In genomic region chr14:24382103-24382377, GRCh38 we compare ENCODE assay signal across 15 cellular contexts. TPM values are rescaled to one million over a fixed set of nuclear protein-coding genes. Genes with fewer than 3 reads are reported as not detected.
DNase-seq lines count a peak whose midpoint lies in the region; ATAC-seq and TF ChIP-seq lines count a peak whose summit lies in the region.
"Had no signal": no experiment of that assay in that cellular context is flagged by ENCODE, and none has a peak within 500 bp of the region (broad histone marks: within the 10 kb centered on the region; RNA-seq: fewer than 3 reads in every experiment).

No MANE protein-coding gene starts in this region.

- H3K36me3 ChIP-seq in right atrium auricular region (no peaks in the 10 kb centered on the region), hepatocyte (replicated peaks; ENCODE audit: insufficient read depth, low read depth) (no peaks in the 10 kb centered on the region)

- DNase-seq in left ventricle myocardium superior, result no peak
- no peak for DNase-seq in right atrium auricular region (ENCODE audit: low spot score)
- no peak for DNase-seq in hepatocyte (ENCODE audit: low spot score)
- DNase-seq in sciatic nerve (ENCODE audit: low spot score), result no peak
- DNase-seq in T-helper 1 cell, result no peak
- DNase-seq: CD4-positive, alpha-beta memory T cell; DMS79; H7 had no signal

- TF ChIP-seq CTCF in right atrium auricular region (IDR thresholded peaks at IDR 0.05), result no peak
- no peak for TF ChIP-seq CTCF in hepatocyte (IDR thresholded peaks at IDR 0.05; ENCODE audit: poor library complexity)

- no peaks in the 10 kb centered on the region for H3K9me3 ChIP-seq in right atrium auricular region
- no peaks in the 10 kb centered on the region for H3K9me3 ChIP-seq in hepatocyte (ENCODE audit: low read depth)

- ATAC-seq in left ventricle myocardium superior, result peak; percentile 32
- peak; percentile 20 for ATAC-seq in sciatic nerve
- ATAC-seq in HG03045 (IDR thresholded peaks at IDR 0.05; ENCODE audit: unreplicated experiment), result no peak
- ATAC-seq in HG02623 (IDR thresholded peaks at IDR 0.05; ENCODE audit: unreplicated experiment), result no peak
- ATAC-seq: GM23338 had no signal

- no peaks in the 10 kb centered on the region for H3K9me2 ChIP-seq in hepatocyte (replicated peaks; ENCODE audit: insufficient read depth)

- no peak overlapping the region for H3K4me2 ChIP-seq in hepatocyte
- H3K4me2 ChIP-seq: GM23338 had no signal

- H3K27me3 ChIP-seq in right atrium auricular region (no peaks in the 10 kb centered on the region), hepatocyte (no peaks in the 10 kb centered on the region)

- no peak overlapping the region for H2AFZ ChIP-seq in hepatocyte
- H2AFZ ChIP-seq: GM23338 had no signal

- H3K4me3 ChIP-seq in right atrium auricular region, result no peak overlapping the region
- no peak overlapping the region for H3K4me3 ChIP-seq in hepatocyte
- H3K4me3 ChIP-seq: GM12878, GM23338 had no signal

- intact Hi-C loops in left ventricle myocardium superior (cut with micrococcal nuclease), result no loop called here
- intact Hi-C loops in sciatic nerve (cut with DNase I), result no loop called here

- H4K20me1 ChIP-seq in hepatocyte (ENCODE audit: insufficient read depth, poor library complexity, severe bottlenecking), result no peaks in the 10 kb centered on the region

- H3K4me1 ChIP-seq in right atrium auricular region (no peaks in the 10 kb centered on the region), hepatocyte (ENCODE audit: insufficient read depth) (peaks cover 17% of the 10 kb centered on the region)

- no peaks in the 10 kb centered on the region for H3K79me2 ChIP-seq in hepatocyte

- 53% methylated on average over 2 of the region's 2 CpGs for WGBS in hepatocyte (ENCODE audit: low lambda C conversion rate, missing lambda C conversion rate)

- H3K27ac ChIP-seq in right atrium auricular region (no peak overlapping the region), hepatocyte (peak overlapping the region; percentile 30)
- H3K27ac ChIP-seq: C4-2B had no signal

RNA-seq across cellular contexts. Expression of gene NFATC4, which starts 14.1 kb away (rescaled TPM):
- total RNA-seq in left ventricle myocardium superior (21.7 TPM), right atrium auricular region (10 to 100 TPM; 12.5 to 13.4 TPM), hepatocyte (37.8 and 45.0 TPM in 2 replicates), sciatic nerve (78.9 TPM)
- 68.8 and 84.5 TPM in 2 replicates for polyA plus RNA-seq in hepatocyte
- total RNA-seq: CD4-positive, alpha-beta memory T cell had no signal
- polyA plus RNA-seq: CD4-positive, alpha-beta memory T cell had no signal

RNA-seq across cellular contexts. Expression of gene NYNRIN, which starts 16.8 kb away (rescaled TPM):
- 7.3 TPM for total RNA-seq in left ventricle myocardium superior
- 10 to 100 TPM in 1 of 2 donors, 1 to 10 TPM in 1; 6.0 to 10.1 TPM for total RNA-seq in right atrium auricular region
- total RNA-seq in hepatocyte, result 41.7 and 56.5 TPM in 2 replicates
- polyA plus RNA-seq in hepatocyte, result 34.4 and 34.5 TPM in 2 replicates
- total RNA-seq in sciatic nerve, result 20.0 TPM

RNA-seq across cellular contexts. Expression of gene RIPK3, which starts 42.2 kb away (rescaled TPM):
- total RNA-seq in left ventricle myocardium superior, result 3.5 TPM
- 1 to 10 TPM; 1.9 to 3.8 TPM for total RNA-seq in right atrium auricular region
- 4.8 and 9.1 TPM in 2 replicates for total RNA-seq in hepatocyte
- 7.0 and 7.4 TPM in 2 replicates for polyA plus RNA-seq in hepatocyte
- 8.9 TPM for total RNA-seq in sciatic nerve
- total RNA-seq: G401, H7 had no signal

RNA-seq across cellular contexts. Expression of gene ADCY4, which starts 47.2 kb away (rescaled TPM):
- 26.5 TPM for total RNA-seq in left ventricle myocardium superior
- total RNA-seq in right atrium auricular region, result 10 to 100 TPM; 17.1 to 25.5 TPM
- 0.63 and 1.4 TPM in 2 replicates for total RNA-seq in hepatocyte
- 1.3 and 4.1 TPM in 2 replicates for polyA plus RNA-seq in hepatocyte
- 68.1 TPM for total RNA-seq in sciatic nerve
- total RNA-seq: G401, HT1080 had no signal

RNA-seq across cellular contexts. Expression of gene CBLN3, which starts 47.4 kb away (rescaled TPM):
- total RNA-seq in left ventricle myocardium superior (2.3 TPM), right atrium auricular region (1 to 10 TPM in 1 of 2 donors, under 1 TPM in 1; 0.48 to 1.4 TPM), hepatocyte (2.2 and 2.8 TPM in 2 replicates), sciatic nerve (7.0 TPM)
- polyA plus RNA-seq in hepatocyte, result 0.99 and 2.4 TPM in 2 replicates

Comparison
In these comparisons a context has a peak if more than half of its experiments do, and no peak if none do; other contexts are left out.
1. ATAC-seq: peak in left ventricle myocardium superior (single experiment) and sciatic nerve (single experiment); none in HG03045 (single experiment) and HG02623 (single experiment).